ENCODE assay signal across 8 cellular contexts in the genomic region with DNA sequence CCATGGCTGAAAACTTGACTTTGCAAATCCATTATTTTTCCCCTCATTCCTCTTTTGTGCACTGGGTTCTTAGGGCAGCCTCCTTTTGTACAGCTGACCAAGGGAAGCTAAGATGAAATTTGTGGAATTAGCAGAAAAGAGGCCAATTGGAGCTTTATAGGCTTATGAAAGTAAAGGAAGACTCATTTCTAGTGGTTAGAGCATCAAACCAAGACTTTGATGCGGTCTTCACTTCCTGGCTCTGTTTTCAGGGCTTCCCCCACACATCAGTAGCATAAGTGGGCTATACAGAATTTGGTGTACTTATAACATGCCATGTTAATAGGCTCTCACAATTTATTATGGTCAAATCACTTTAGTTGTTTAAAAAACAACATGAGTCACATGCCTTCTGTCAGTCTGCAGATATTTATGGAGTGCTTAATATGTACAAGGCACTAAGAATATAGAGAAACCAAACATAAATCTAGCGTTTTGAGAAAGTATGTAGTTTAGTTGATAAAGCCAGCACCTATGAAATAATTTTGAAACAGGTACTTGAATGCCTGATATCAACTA. TPM values are rescaled to one million over a fixed set of nuclear protein-coding genes. Genes with fewer than 3 reads are reported as not detected.
A peak's percentile ranks its signal among the peaks of the same experiment; 100 is the strongest.
DNase-seq lines count a peak whose midpoint lies in the region; ATAC-seq lines count a peak whose summit lies in the region.

No MANE protein-coding gene starts in this region.

- POLR2A ChIA-PET in activated CD4-positive, alpha-beta memory T cell treated with anti-CD3 and anti-CD28 coated beads for 36 hours (lab: Charles Lee): no interaction called here
- POLR2A ChIA-PET in activated CD4-positive, alpha-beta memory T cell treated with anti-CD3 and anti-CD28 coated beads, Interleukin-2, amount 10 ng/mL, durations not matched to agents 7 days and 5 days (lab: Charles Lee): no interaction called here

- CTCF ChIA-PET in activated CD4-positive, alpha-beta memory T cell treated with anti-CD3 and anti-CD28 coated beads for 36 hours (lab: Charles Lee): no interaction called here
- CTCF ChIA-PET in activated CD4-positive, alpha-beta memory T cell treated with anti-CD3 and anti-CD28 coated beads, Interleukin-2, amount 10 ng/mL, durations not matched to agents 7 days and 5 days (lab: Charles Lee): no interaction called here

- ATAC-seq in GM21576 (IDR thresholded peaks at IDR 0.05; ENCODE audit: unreplicated experiment) (peak; percentile 74), HG03442 (IDR thresholded peaks at IDR 0.05; ENCODE audit: unreplicated experiment) (peak; percentile 89)
- ATAC-seq in stimulated activated effector memory CD8-positive, alpha-beta T cell treated with anti-CD3 and anti-CD28 coated beads, Interleukin-12 subunit alpha, Interleukin-12 subunit beta, amount 100 ng/mL, for 72 hours: peak; percentile 97

- DNase-seq in activated CD4-positive, alpha-beta memory T cell treated with anti-CD3 and anti-CD28 coated beads for 36 hours: peak; percentile 9
- DNase-seq in activated CD4-positive, alpha-beta memory T cell treated with anti-CD3 and anti-CD28 coated beads, Interleukin-2, amount 10 ng/mL, durations not matched to agents 7 days and 5 days: no peak
- DNase-seq in stimulated activated effector memory CD8-positive, alpha-beta T cell treated with anti-CD3 and anti-CD28 coated beads, Interleukin-12 subunit alpha, Interleukin-12 subunit beta, amount 100 ng/mL, for 72 hours (ENCODE audit: low spot score in 2 of 2): peak in 1 of 2 donors; percentile 6
- DNase-seq in NCI-H69 (lab: John Stamatoyannopoulos, UW): no peak
- no peak for DNase-seq in occipital lobe (lab: John Stamatoyannopoulos, UW)
- no peak for DNase-seq in D341Med (ENCODE audit: low spot score)

- H3K36me3 Mint-ChIP-seq in activated CD4-positive, alpha-beta memory T cell treated with anti-CD3 and anti-CD28 coated beads for 36 hours: no peaks in the 10 kb centered on the region
- no peaks in the 10 kb centered on the region for H3K36me3 Mint-ChIP-seq in activated CD4-positive, alpha-beta memory T cell treated with anti-CD3 and anti-CD28 coated beads, Interleukin-2, amount 10 ng/mL, durations not matched to agents 7 days and 5 days (ENCODE audit: low read depth)
- H3K36me3 Mint-ChIP-seq in stimulated activated effector memory CD8-positive, alpha-beta T cell treated with anti-CD3 and anti-CD28 coated beads, Interleukin-12 subunit alpha, Interleukin-12 subunit beta, amount 100 ng/mL, for 72 hours: peaks cover 6% of the 10 kb centered on the region

- H3K9me3 Mint-ChIP-seq in activated CD4-positive, alpha-beta memory T cell treated with anti-CD3 and anti-CD28 coated beads for 36 hours: no peaks in the 10 kb centered on the region
- no peaks in the 10 kb centered on the region for H3K9me3 Mint-ChIP-seq in activated CD4-positive, alpha-beta memory T cell treated with anti-CD3 and anti-CD28 coated beads, Interleukin-2, amount 10 ng/mL, durations not matched to agents 7 days and 5 days
- no peaks in the 10 kb centered on the region for H3K9me3 Mint-ChIP-seq in stimulated activated effector memory CD8-positive, alpha-beta T cell treated with anti-CD3 and anti-CD28 coated beads, Interleukin-12 subunit alpha, Interleukin-12 subunit beta, amount 100 ng/mL, for 72 hours

- intact Hi-C loops in activated CD4-positive, alpha-beta memory T cell treated with anti-CD3 and anti-CD28 coated beads for 36 hours (cut with micrococcal nuclease): no loop called here

- H3K4me1 Mint-ChIP-seq in activated CD4-positive, alpha-beta memory T cell treated with anti-CD3 and anti-CD28 coated beads for 36 hours (ENCODE audit: low read depth): peaks cover 7% of the 10 kb centered on the region
- H3K4me1 Mint-ChIP-seq in activated CD4-positive, alpha-beta memory T cell treated with anti-CD3 and anti-CD28 coated beads, Interleukin-2, amount 10 ng/mL, durations not matched to agents 7 days and 5 days: peaks cover 7% of the 10 kb centered on the region
- H3K4me1 Mint-ChIP-seq in stimulated activated effector memory CD8-positive, alpha-beta T cell treated with anti-CD3 and anti-CD28 coated beads, Interleukin-12 subunit alpha, Interleukin-12 subunit beta, amount 100 ng/mL, for 72 hours: no peaks in the 10 kb centered on the region

- H3K4me3 Mint-ChIP-seq in activated CD4-positive, alpha-beta memory T cell treated with anti-CD3 and anti-CD28 coated beads for 36 hours: no peak overlapping the region
- no peak overlapping the region for H3K4me3 Mint-ChIP-seq in activated CD4-positive, alpha-beta memory T cell treated with anti-CD3 and anti-CD28 coated beads, Interleukin-2, amount 10 ng/mL, durations not matched to agents 7 days and 5 days
- H3K4me3 Mint-ChIP-seq in stimulated activated effector memory CD8-positive, alpha-beta T cell treated with anti-CD3 and anti-CD28 coated beads, Interleukin-12 subunit alpha, Interleukin-12 subunit beta, amount 100 ng/mL, for 72 hours: no peak overlapping the region

- no peak overlapping the region for H3K27ac Mint-ChIP-seq in activated CD4-positive, alpha-beta memory T cell treated with anti-CD3 and anti-CD28 coated beads for 36 hours
- H3K27ac Mint-ChIP-seq in activated CD4-positive, alpha-beta memory T cell treated with anti-CD3 and anti-CD28 coated beads, Interleukin-2, amount 10 ng/mL, durations not matched to agents 7 days and 5 days: no peak overlapping the region
- H3K27ac Mint-ChIP-seq in stimulated activated effector memory CD8-positive, alpha-beta T cell treated with anti-CD3 and anti-CD28 coated beads, Interleukin-12 subunit alpha, Interleukin-12 subunit beta, amount 100 ng/mL, for 72 hours: no peak overlapping the region

- peaks cover 7% of the 10 kb centered on the region for H3K27me3 Mint-ChIP-seq in activated CD4-positive, alpha-beta memory T cell treated with anti-CD3 and anti-CD28 coated beads for 36 hours
- peaks cover 11% of the 10 kb centered on the region for H3K27me3 Mint-ChIP-seq in activated CD4-positive, alpha-beta memory T cell treated with anti-CD3 and anti-CD28 coated beads, Interleukin-2, amount 10 ng/mL, durations not matched to agents 7 days and 5 days

RNA-seq across cellular contexts. Expression of gene AUTS2, which starts 5.7 kb away (rescaled TPM):
- 1 to 10 TPM; 4.0 to 4.7 TPM for total RNA-seq in activated CD4-positive, alpha-beta memory T cell treated with anti-CD3 and anti-CD28 coated beads for 36 hours
- 10 to 100 TPM; 16.9 to 17.7 TPM for total RNA-seq in activated CD4-positive, alpha-beta memory T cell treated with anti-CD3 and anti-CD28 coated beads, Interleukin-2, amount 10 ng/mL, durations not matched to agents 7 days and 5 days
- total RNA-seq in occipital lobe: 95.3 TPM
